9 cellular contexts compared by ENCODE assay signal in the genomic region with DNA sequence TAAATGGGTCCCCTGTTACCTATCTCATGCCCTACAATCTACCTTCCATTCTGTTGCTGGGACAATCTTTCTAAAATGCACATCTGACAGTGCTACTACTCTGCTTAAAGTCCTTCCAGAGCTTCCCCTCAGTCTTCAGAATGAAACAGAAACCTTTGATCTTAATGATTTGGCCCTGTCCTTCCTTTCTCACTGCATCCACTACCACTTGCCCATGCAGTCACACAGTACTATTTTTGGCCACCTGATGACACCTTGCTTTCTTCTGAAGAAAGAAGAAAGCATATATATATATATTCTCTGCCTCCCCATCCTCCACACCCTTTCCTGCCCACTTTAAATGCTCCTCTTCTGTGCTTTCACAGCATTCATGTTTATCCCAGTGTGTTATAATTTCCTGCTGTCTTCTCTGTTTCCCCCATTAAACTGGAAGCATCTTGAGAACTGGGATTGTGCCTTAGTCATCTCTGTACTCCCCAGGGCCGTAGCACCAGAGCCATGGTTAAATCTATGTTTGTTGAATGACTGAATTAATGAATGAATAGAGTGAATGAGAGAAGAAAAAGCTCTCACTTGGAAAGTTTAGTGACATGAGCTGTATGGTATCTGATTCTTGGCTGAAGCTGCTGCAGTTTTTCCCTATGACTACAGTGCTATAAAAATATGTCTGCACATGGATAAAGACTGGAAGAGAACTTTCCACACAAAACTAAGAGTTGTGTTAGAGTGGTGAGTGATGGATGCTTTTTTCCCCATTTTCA. TPM values are rescaled to one million over a fixed set of nuclear protein-coding genes. Genes with fewer than 3 reads are reported as not detected.
DNase-seq lines count a peak whose midpoint lies in the region; ATAC-seq and TF ChIP-seq lines count a peak whose summit lies in the region.
"Had no signal": no experiment of that assay in that cellular context is flagged by ENCODE, and none has a peak within 500 bp of the region (broad histone marks: within the 10 kb centered on the region; RNA-seq: fewer than 3 reads in every experiment).

No MANE protein-coding gene starts in this region.

- POLR2A ChIA-PET in GM10248 (lab: Yijun Ruan, JAX): no interaction called here

- H3K27ac Mint-ChIP-seq in brain: peak overlapping the region in 3 of 5 experiments; percentile 39 to 83 (median 79)
- H3K27ac Mint-ChIP-seq: endodermal cell had no signal

- intact Hi-C loops in lower leg skin (cut with DNase I; ENCODE audit: low total_unique reads): no loop called here

- peak overlapping the region in 1 of 5 experiments; percentile 3 for H3K4me3 Mint-ChIP-seq in brain
- H3K4me3 Mint-ChIP-seq: endodermal cell had no signal

- CTCF ChIA-PET in GM10248 (lab: Yijun Ruan, JAX): interaction anchor here (1.4 to 16.1 kb wide), 3 partner anchors 19 to 268 kb away, joined by 3 to 450 read pairs (median 135); no protein-coding TSS in a partner anchor

- TF ChIP-seq POLR2A in lower leg skin (IDR thresholded peaks at IDR 0.05): no peak

- 48 to 65% methylated on average over 1 of the region's 1 CpG for WGBS in lower leg skin, 2 donors

- no peaks in the 10 kb centered on the region for H3K9me3 Mint-ChIP-seq in brain
- H3K9me3 Mint-ChIP-seq: endodermal cell had no signal

- no peaks in the 10 kb centered on the region for H3K36me3 Mint-ChIP-seq in brain

- H3K4me3 ChIP-seq in lower leg skin (ENCODE audit: low read depth, poor library complexity, severe bottlenecking): no peak overlapping the region

- peak; percentile 16 for DNase-seq in GM10248 (ENCODE audit: extremely low spot score)
- no peak for DNase-seq in NCI-H2107 (lab: John Stamatoyannopoulos, UW)
- DNase-seq in H4 (ENCODE audit: low spot score): no peak
- no peak for DNase-seq in lower leg skin (ENCODE audit: low spot score in 2 of 2)
- DNase-seq: endodermal cell had no signal

- no peaks in the 10 kb centered on the region for H3K27me3 Mint-ChIP-seq in brain

- TF ChIP-seq CTCF in GM10248 (IDR thresholded peaks at IDR 0.05; ENCODE audit: control extremely low read depth, extremely low read depth, low read depth, missing control alignments): no peak
- TF ChIP-seq CTCF in brain (conservative IDR thresholded peaks at IDR 0.05): no peak
- TF ChIP-seq CTCF in lower leg skin (IDR thresholded peaks at IDR 0.05): no peak

- ATAC-seq in GM21360 (IDR thresholded peaks at IDR 0.05; ENCODE audit: unreplicated experiment) (peak; percentile 74), HG03108 (IDR thresholded peaks at IDR 0.05; ENCODE audit: unreplicated experiment) (peak; percentile 60), HG03135 (IDR thresholded peaks at IDR 0.05; ENCODE audit: unreplicated experiment) (no peak)

- H3K4me1 Mint-ChIP-seq in brain: peaks cover 85% of the 10 kb centered on the region

RNA-seq across cellular contexts. Expression of a gene that starts 56.2 kb away (rescaled TPM):
- polyA plus RNA-seq in brain (ENCODE audit: insufficient read depth, low read depth, low replicate concordance): 0.44 TPM
- 0.04 and 0.15 TPM in 2 replicates for total RNA-seq in H4 (2014; rRNA removed; shearing (Covaris generic))
- total RNA-seq in lower leg skin: under 1 TPM in 1 of 4 donors, not detected in 3; 0.30 TPM
